Comparison of ENCODE assay signal across 16 cellular contexts in the genomic region with DNA sequence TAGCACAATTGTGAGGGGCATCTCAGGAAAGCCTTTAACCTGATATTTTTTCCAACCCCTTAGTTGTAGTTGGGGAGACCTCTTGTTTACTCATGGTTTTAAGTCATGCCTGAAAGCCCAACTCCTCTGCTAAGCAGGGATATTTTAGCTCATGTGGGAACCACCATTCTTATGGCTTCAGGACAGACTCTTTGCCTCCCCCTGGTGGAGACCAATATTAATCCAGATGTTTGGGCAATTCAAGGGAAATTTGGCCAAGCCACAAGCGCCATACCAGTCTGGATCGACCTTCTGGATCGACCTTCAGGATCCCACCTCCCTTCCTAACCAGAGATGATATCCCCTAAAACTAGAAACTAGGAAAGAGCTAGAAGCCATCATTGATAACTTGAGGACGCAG.
DNase-seq lines count a peak whose midpoint lies in the region; ATAC-seq, FAIRE-seq and TF ChIP-seq lines count a peak whose summit lies in the region.
"Had no signal": no experiment of that assay in that cellular context is flagged by ENCODE, and none has a peak within 500 bp of the region (broad histone marks: within the 10 kb centered on the region; RNA-seq: fewer than 3 reads in every experiment).

No MANE protein-coding gene starts in this region.

- TF ChIP-seq CTCF in astrocyte (IDR thresholded peaks at IDR 0.05; ENCODE audit: insufficient read depth, low read depth, low read length) (peak; percentile 5), nephron progenitor cell (IDR thresholded peaks at IDR 0.05) (peak; percentile 14), MCF 10A (IDR thresholded peaks at IDR 0.05; ENCODE audit: unreplicated experiment) (no peak)

- H3K36me3 ChIP-seq in Karpas-422 (ENCODE audit: insufficient read depth, low read length) (no peaks in the 10 kb centered on the region), astrocyte (ENCODE audit: insufficient read depth, low read length) (no peaks in the 10 kb centered on the region)

- H3K9ac ChIP-seq in Karpas-422 (ENCODE audit: low read length) (no peak overlapping the region), astrocyte (ENCODE audit: low read length) (no peak overlapping the region)

- H2AFZ ChIP-seq in Karpas-422 (ENCODE audit: low read length) (no peak overlapping the region), astrocyte (ENCODE audit: low read depth, low read length) (no peak overlapping the region)

- BruUV-seq in MCF 10A (replicated peaks; lab: Mats Ljungman, UMichigan), result no TSS peak

- H3K4me3 Mint-ChIP-seq in astrocyte (ENCODE audit: unreplicated experiment), result no peak overlapping the region
- H3K4me3 Mint-ChIP-seq in nephron progenitor cell, result no peak overlapping the region
- H3K4me3 Mint-ChIP-seq in MCF 10A (ENCODE audit: unreplicated experiment), result no peak overlapping the region
- H3K4me3 Mint-ChIP-seq: activated CD4-positive, alpha-beta memory T cell treated with anti-CD3 and anti-CD28 coated beads, Interleukin-2, amount 10 ng/mL, durations not matched to agents 7 days and 5 days; brain had no signal

- no peaks in the 10 kb centered on the region for H4K20me1 ChIP-seq in Karpas-422 (ENCODE audit: insufficient read depth, low read depth, low read length)
- no peaks in the 10 kb centered on the region for H4K20me1 ChIP-seq in astrocyte (ENCODE audit: insufficient read depth, low read length)

- no peaks in the 10 kb centered on the region for H3K27me3 Mint-ChIP-seq in astrocyte (ENCODE audit: low read depth, unreplicated experiment)
- H3K27me3 Mint-ChIP-seq in nephron progenitor cell (ENCODE audit: low read depth, poor library complexity), result no peaks in the 10 kb centered on the region
- no peaks in the 10 kb centered on the region for H3K27me3 Mint-ChIP-seq in MCF 10A (ENCODE audit: insufficient read depth, unreplicated experiment)
- H3K27me3 Mint-ChIP-seq: activated CD4-positive, alpha-beta memory T cell treated with anti-CD3 and anti-CD28 coated beads, Interleukin-2, amount 10 ng/mL, durations not matched to agents 7 days and 5 days had no signal

- H3K27ac Mint-ChIP-seq in astrocyte (ENCODE audit: unreplicated experiment), result no peak overlapping the region
- H3K27ac Mint-ChIP-seq in nephron progenitor cell, result no peak overlapping the region
- no peak overlapping the region for H3K27ac Mint-ChIP-seq in MCF 10A (ENCODE audit: low read depth, unreplicated experiment)
- H3K27ac Mint-ChIP-seq: activated CD4-positive, alpha-beta memory T cell treated with anti-CD3 and anti-CD28 coated beads, Interleukin-2, amount 10 ng/mL, durations not matched to agents 7 days and 5 days; brain had no signal

- no peaks in the 10 kb centered on the region for H3K79me2 ChIP-seq in Karpas-422 (ENCODE audit: low read length)
- H3K79me2 ChIP-seq in astrocyte (ENCODE audit: insufficient read depth, low read length), result no peaks in the 10 kb centered on the region

- H3K4me2 ChIP-seq in Karpas-422 (ENCODE audit: low read depth, low read length, poor library complexity, severe bottlenecking) (no peak overlapping the region), astrocyte (ENCODE audit: low read length) (no peak overlapping the region)

- H3K9me3 Mint-ChIP-seq in astrocyte (ENCODE audit: unreplicated experiment) (peaks cover 16% of the 10 kb centered on the region), nephron progenitor cell (peaks cover 53% of the 10 kb centered on the region), MCF 10A (ENCODE audit: unreplicated experiment) (no peaks in the 10 kb centered on the region)

- DNase-seq in DMS53 (lab: John Stamatoyannopoulos, UW) (peak; percentile 23), DMS53 treated with DMSO at 0.1 percent for 48 hours (lab: John Stamatoyannopoulos, UW; ENCODE audit: unreplicated experiment) (no peak), Karpas-422 (peak; percentile 61), astrocyte (ENCODE audit: low read depth) (no peak), nephron progenitor cell (peak; percentile 10), frontal cortex (ENCODE audit: low spot score in 2 of 2) (no peak), MCF 10A (ENCODE audit: unreplicated experiment) (no peak)
- DNase-seq: activated CD4-positive, alpha-beta memory T cell treated with anti-CD3 and anti-CD28 coated beads, Interleukin-2, amount 10 ng/mL, durations not matched to agents 7 days and 5 days; activated effector memory CD4-positive, alpha-beta T cell treated with anti-CD3 and anti-CD28 coated beads, Interleukin-2, amount 50 U/mL, for 16 hours; hypothalamus; NCI-H1417 had no signal

- H3K36me3 Mint-ChIP-seq in astrocyte (ENCODE audit: low read depth, unreplicated experiment), result no peaks in the 10 kb centered on the region
- H3K36me3 Mint-ChIP-seq in nephron progenitor cell (ENCODE audit: low read depth), result peaks cover 28% of the 10 kb centered on the region
- H3K36me3 Mint-ChIP-seq in MCF 10A (ENCODE audit: insufficient read depth, unreplicated experiment), result no peaks in the 10 kb centered on the region
- H3K36me3 Mint-ChIP-seq: brain had no signal

- no peak for FAIRE-seq in astrocyte (lab: Jason Lieb, UNC)
- no peak for FAIRE-seq in frontal cortex (lab: Jason Lieb, UNC)
- FAIRE-seq: A204.1 had no signal

- no peak for ATAC-seq in GM19397 (IDR thresholded peaks at IDR 0.05; ENCODE audit: unreplicated experiment)

- CTCF ChIA-PET in MCF 10A (lab: Yijun Ruan, JAX), result no interaction called here

- H3K27ac ChIP-seq in Karpas-422 (ENCODE audit: low read length), result no peak overlapping the region
- H3K27ac ChIP-seq in astrocyte (ENCODE audit: low read depth, low read length), result no peak overlapping the region
- H3K27ac ChIP-seq: HL-60 had no signal

- H3K4me1 ChIP-seq in Karpas-422 (ENCODE audit: low read length) (no peaks in the 10 kb centered on the region), astrocyte (ENCODE audit: insufficient read depth, low read length) (no peaks in the 10 kb centered on the region)

- H3K27me3 ChIP-seq in Karpas-422 (ENCODE audit: low read length) (no peaks in the 10 kb centered on the region), astrocyte (ENCODE audit: insufficient read depth, low read length) (no peaks in the 10 kb centered on the region)

- POLR2A ChIA-PET in MCF 10A (lab: Yijun Ruan, JAX), result interaction anchor here (0.6 kb wide), 1 partner anchor 38 kb away, joined by 3 read pairs; no protein-coding TSS in a partner anchor

- peaks cover 2% of the 10 kb centered on the region for H3K4me1 Mint-ChIP-seq in astrocyte (ENCODE audit: low read depth, unreplicated experiment)
- H3K4me1 Mint-ChIP-seq in nephron progenitor cell, result no peaks in the 10 kb centered on the region
- no peaks in the 10 kb centered on the region for H3K4me1 Mint-ChIP-seq in MCF 10A (ENCODE audit: insufficient read depth, unreplicated experiment)
- H3K4me1 Mint-ChIP-seq: activated CD4-positive, alpha-beta memory T cell treated with anti-CD3 and anti-CD28 coated beads, Interleukin-2, amount 10 ng/mL, durations not matched to agents 7 days and 5 days; brain had no signal

- no peak overlapping the region for H3K4me3 ChIP-seq in Karpas-422 (ENCODE audit: low read length)
- H3K4me3 ChIP-seq in astrocyte (ENCODE audit: insufficient read depth, low read depth, low read length), result no peak overlapping the region
- H3K4me3 ChIP-seq: lung had no signal

- intact Hi-C loops in MCF 10A (cut with micrococcal nuclease), result no loop called here

- H3K9me3 ChIP-seq in Karpas-422 (ENCODE audit: low read length), result peaks cover 5% of the 10 kb centered on the region
- H3K9me3 ChIP-seq in astrocyte (ENCODE audit: insufficient read depth, low read depth, low read length), result no peaks in the 10 kb centered on the region

- H3K9me2 ChIP-seq in Karpas-422 (replicated peaks; ENCODE audit: insufficient read depth, low read length), result no peaks in the 10 kb centered on the region

Comparison
In these comparisons a context has a peak if more than half of its experiments do, and no peak if none do; other contexts are left out.
1. DNase-seq: peak in DMS53 (single experiment), Karpas-422 (single experiment) and nephron progenitor cell (single experiment); none in DMS53 treated with DMSO at 0.1 percent for 48 hours (single experiment), astrocyte (single experiment), frontal cortex (0 of 2) and MCF 10A (single experiment).